In genomic region chr2:88125344-88125923, GRCh38 we compare ENCODE assay signal across 29 cellular contexts. TPM values are rescaled to one million over a fixed set of nuclear protein-coding genes. Genes with fewer than 3 reads are reported as not detected.
"Had no signal": no experiment of that assay in that cellular context is flagged by ENCODE, and none has a peak within 500 bp of the region (broad histone marks: within the 10 kb centered on the region; RNA-seq: fewer than 3 reads in every experiment).

No MANE protein-coding gene starts in this region.

- H3K27ac ChIP-seq: brain microvascular endothelial cell, heart left ventricle, left lung, skin epidermis, tibial artery had no signal

- H3K9me3 ChIP-seq: heart left ventricle, left lung, tibial artery had no signal

- H3K27me3 ChIP-seq: brain microvascular endothelial cell, heart left ventricle had no signal

- H3K36me3 ChIP-seq: brain microvascular endothelial cell, heart left ventricle, left lung, tibial artery had no signal

- ATAC-seq: heart left ventricle; left lung; sciatic nerve; stimulated activated effector memory CD8-positive, alpha-beta T cell treated with anti-CD3 and anti-CD28 coated beads, Interleukin-12 subunit alpha, Interleukin-12 subunit beta, amount 100 ng/mL, for 72 hours; stimulated activated naive CD8-positive, alpha-beta T cell treated with anti-CD3 and anti-CD28 coated beads, Interleukin-15, amount 100 ng/mL, for 72 hours had no signal

- H3K4me1 ChIP-seq: heart left ventricle, left lung, tibial artery had no signal

- DNase-seq: activated CD4-positive, alpha-beta T cell treated with anti-CD3 and anti-CD28 coated beads for 4 hours; activated CD4-positive, alpha-beta T cell treated with anti-CD3 and anti-CD28 coated beads, Interleukin-2, amount 50 U/mL, for 48 hours; activated CD8-positive, alpha-beta memory T cell treated with anti-CD3 and anti-CD28 coated beads for 24 hours; activated gamma-delta T cell; activated naive CD4-positive, alpha-beta T cell treated with anti-CD3 and anti-CD28 coated beads, Interleukin-2, amount 10 ng/mL, durations not matched to agents 7 days and 5 days; amniotic stem cell; brain microvascular endothelial cell; cortex of kidney; foreskin fibroblast; heart left ventricle; kidney glomerular epithelial cell; left lung; mesendoderm; stimulated activated CD4-positive, alpha-beta T cell treated with anti-CD3 and anti-CD28 coated beads, Interleukin-4, amount 100 ng/mL, for 24 hours; stimulated activated naive CD8-positive, alpha-beta T cell treated with anti-CD3 and anti-CD28 coated beads, Interleukin-15, amount 100 ng/mL, for 72 hours; tibial artery had no signal

- FAIRE-seq: astrocyte, endothelial cell of umbilical vein had no signal

- H3K4me3 ChIP-seq: heart left ventricle, left lung, lung, skin epidermis, tibial artery had no signal

RNA-seq across cellular contexts. Expression of gene FABP1, which starts 2.4 kb away (rescaled TPM):
- total RNA-seq: astrocyte; cardiac septum; endothelial cell of umbilical vein; heart left ventricle; left lung; mononuclear cell; osteoblast; posterior vena cava; renal cortical epithelial cell; sciatic nerve; T-helper 1 cell treated with Interleukin-12 subunit alpha and Interleukin-12 subunit beta and Interleukin-4 antibody, amounts not matched to agents 30 ng/mL and 1 ng/mL, for 36 hours; ureter had no signal
- polyA plus RNA-seq: endothelial cell of umbilical vein had no signal

RNA-seq across cellular contexts. Expression of gene THNSL2, which starts 44.7 kb away (rescaled TPM):
- polyA plus RNA-seq: endothelial cell of umbilical vein had no signal

RNA-seq across cellular contexts. Expression of gene SMYD1, which starts 57.8 kb away (rescaled TPM):
- total RNA-seq: astrocyte; endothelial cell of umbilical vein; osteoblast; posterior vena cava; renal cortical epithelial cell; T-helper 1 cell treated with Interleukin-12 subunit alpha and Interleukin-12 subunit beta and Interleukin-4 antibody, amounts not matched to agents 30 ng/mL and 1 ng/mL, for 36 hours; ureter had no signal
- polyA plus RNA-seq: endothelial cell of umbilical vein, lung had no signal
